In genomic region chr1:68269637-68270430, GRCh38 we compare ENCODE assay signal across 15 cellular contexts. TPM values are rescaled to one million over a fixed set of nuclear protein-coding genes. Genes with fewer than 3 reads are reported as not detected.
DNase-seq lines count a peak whose midpoint lies in the region; ATAC-seq, FAIRE-seq and TF ChIP-seq lines count a peak whose summit lies in the region.
"Had no signal": no experiment of that assay in that cellular context is flagged by ENCODE, and none has a peak within 500 bp of the region (broad histone marks: within the 10 kb centered on the region; RNA-seq: fewer than 3 reads in every experiment).

No MANE protein-coding gene starts in this region.

- H2AFZ ChIP-seq in PC-3 (ENCODE audit: low read length), result no peak overlapping the region
- peak overlapping the region; percentile 43 for H2AFZ ChIP-seq in endothelial cell of umbilical vein (ENCODE audit: low read depth, low read length)

- no peak overlapping the region for H3K27ac Mint-ChIP-seq in activated CD4-positive, alpha-beta T cell treated with anti-CD3 and anti-CD28 coated beads, Interleukin-2, amount 10 ng/mL, durations not matched to agents 24 days and 14 days
- no peak overlapping the region for H3K27ac Mint-ChIP-seq in T-helper 2 cell treated with Interferon-gamma antibody and Interleukin-4, amounts not matched to agents 5 μg/mL and 100 μg/mL, for 36 hours
- H3K27ac Mint-ChIP-seq: CD4-positive, alpha-beta T cell; nephron progenitor cell had no signal

- H3K9ac ChIP-seq in PC-3 (ENCODE audit: low read length), result no peak overlapping the region
- no peak overlapping the region for H3K9ac ChIP-seq in endothelial cell of umbilical vein (replicated peaks; ENCODE audit: extremely low read depth, insufficient read depth, low read length)

- peaks cover 22% of the 10 kb centered on the region for H3K4me1 ChIP-seq in PC-3 (ENCODE audit: insufficient read depth, low read length)
- H3K4me1 ChIP-seq in endothelial cell of umbilical vein (ENCODE audit: control insufficient read depth, extremely low read depth, insufficient read depth, low read length), result no peaks in the 10 kb centered on the region

- no peaks in the 10 kb centered on the region for H3K4me1 Mint-ChIP-seq in activated CD4-positive, alpha-beta T cell treated with anti-CD3 and anti-CD28 coated beads, Interleukin-2, amount 10 ng/mL, durations not matched to agents 24 days and 14 days
- H3K4me1 Mint-ChIP-seq in T-helper 2 cell treated with Interferon-gamma antibody and Interleukin-4, amounts not matched to agents 5 μg/mL and 100 μg/mL, for 36 hours (ENCODE audit: low read depth), result no peaks in the 10 kb centered on the region
- H3K4me1 Mint-ChIP-seq: nephron progenitor cell had no signal

- CTCF ChIA-PET in PC-3 (lab: Charles Lee) (no interaction called here), endothelial cell of umbilical vein (lab: Charles Lee) (interaction anchor here (0.9 to 1.2 kb wide), 2 partner anchors 17 to 150 kb away, joined by 3 read pairs; no protein-coding TSS in a partner anchor)

- H3K27me3 ChIP-seq in PC-3 (ENCODE audit: low read length) (no peaks in the 10 kb centered on the region), endothelial cell of umbilical vein (ENCODE audit: control insufficient read depth in 2 of 2, insufficient read depth in 2 of 2, low read length in 2 of 2) (no peaks in the 10 kb centered on the region)

- H3K4me3 ChIP-seq in PC-3 (ENCODE audit: low read length) (peak overlapping the region; percentile 9; the same call in 1 of the 2 replicates), endothelial cell of umbilical vein (replicated peaks in 1 of 3; ENCODE audit: insufficient read depth in 1 of 3, low read depth in 1 of 3, low read length in 3 of 3) (no peak overlapping the region)
- H3K4me3 ChIP-seq: SK-N-MC had no signal

- TF ChIP-seq CTCF in PC-3 (conservative IDR thresholded peaks at IDR 0.05; ENCODE audit: low read depth, low read length) (no peak), endothelial cell of umbilical vein (IDR thresholded peaks at IDR 0.05; ENCODE audit: extremely low read depth in 1 of 2, insufficient read depth in 1 of 2, low read depth in 1 of 2, low read length in 2 of 2) (no peak)

- H3K27ac ChIP-seq in PC-3 (ENCODE audit: low read length) (peak overlapping the region; percentile 45), endothelial cell of umbilical vein (ENCODE audit: insufficient read depth, low read depth, low read length) (no peak overlapping the region)
- H3K27ac ChIP-seq: SK-N-MC had no signal

- no peaks in the 10 kb centered on the region for H3K36me3 Mint-ChIP-seq in activated CD4-positive, alpha-beta T cell treated with anti-CD3 and anti-CD28 coated beads, Interleukin-2, amount 10 ng/mL, durations not matched to agents 24 days and 14 days (ENCODE audit: low read depth)
- no peaks in the 10 kb centered on the region for H3K36me3 Mint-ChIP-seq in T-helper 2 cell treated with Interferon-gamma antibody and Interleukin-4, amounts not matched to agents 5 μg/mL and 100 μg/mL, for 36 hours (ENCODE audit: low read depth)

- H3K36me3 ChIP-seq in PC-3 (ENCODE audit: low read depth, low read length) (no peaks in the 10 kb centered on the region), endothelial cell of umbilical vein (ENCODE audit: control insufficient read depth in 2 of 2, extremely low read depth in 1 of 2, insufficient read depth in 2 of 2, low read length in 2 of 2) (no peaks in the 10 kb centered on the region)

- H3K79me2 ChIP-seq in PC-3 (ENCODE audit: low read length) (no peaks in the 10 kb centered on the region), endothelial cell of umbilical vein (ENCODE audit: control insufficient read depth, insufficient read depth, low read length) (no peaks in the 10 kb centered on the region)

- H3K27me3 Mint-ChIP-seq in activated CD4-positive, alpha-beta T cell treated with anti-CD3 and anti-CD28 coated beads, Interleukin-2, amount 10 ng/mL, durations not matched to agents 24 days and 14 days, result no peaks in the 10 kb centered on the region
- H3K27me3 Mint-ChIP-seq in T-helper 2 cell treated with Interferon-gamma antibody and Interleukin-4, amounts not matched to agents 5 μg/mL and 100 μg/mL, for 36 hours (ENCODE audit: low read depth), result no peaks in the 10 kb centered on the region
- H3K27me3 Mint-ChIP-seq: CD4-positive, alpha-beta T cell had no signal

- no peaks in the 10 kb centered on the region for H3K9me3 Mint-ChIP-seq in activated CD4-positive, alpha-beta T cell treated with anti-CD3 and anti-CD28 coated beads, Interleukin-2, amount 10 ng/mL, durations not matched to agents 24 days and 14 days
- no peaks in the 10 kb centered on the region for H3K9me3 Mint-ChIP-seq in T-helper 2 cell treated with Interferon-gamma antibody and Interleukin-4, amounts not matched to agents 5 μg/mL and 100 μg/mL, for 36 hours
- H3K9me3 Mint-ChIP-seq: CD4-positive, alpha-beta T cell; nephron progenitor cell had no signal

- no peak overlapping the region for H3K4me3 Mint-ChIP-seq in activated CD4-positive, alpha-beta T cell treated with anti-CD3 and anti-CD28 coated beads, Interleukin-2, amount 10 ng/mL, durations not matched to agents 24 days and 14 days
- H3K4me3 Mint-ChIP-seq in T-helper 2 cell treated with Interferon-gamma antibody and Interleukin-4, amounts not matched to agents 5 μg/mL and 100 μg/mL, for 36 hours, result no peak overlapping the region
- H3K4me3 Mint-ChIP-seq: CD4-positive, alpha-beta T cell; nephron progenitor cell had no signal

- peak overlapping the region; percentile 57 for H3K4me2 ChIP-seq in PC-3 (ENCODE audit: low read length)
- H3K4me2 ChIP-seq in endothelial cell of umbilical vein (ENCODE audit: insufficient read depth, low read length), result no peak overlapping the region

- H3K9me1 ChIP-seq in endothelial cell of umbilical vein (replicated peaks; ENCODE audit: control insufficient read depth, extremely low read depth, insufficient read depth, low read length), result no peaks in the 10 kb centered on the region

- H4K20me1 ChIP-seq in PC-3 (ENCODE audit: low read length) (no peaks in the 10 kb centered on the region), endothelial cell of umbilical vein (replicated peaks; ENCODE audit: control insufficient read depth, extremely low read depth, insufficient read depth, low read length) (no peaks in the 10 kb centered on the region)

- BruUV-seq in PC-3 (replicated peaks; lab: Mats Ljungman, UMichigan), result no TSS peak
- BruUV-seq in endothelial cell of umbilical vein (replicated peaks; lab: Mats Ljungman, UMichigan), result no TSS peak

- H3K9me2 ChIP-seq in PC-3 (replicated peaks; ENCODE audit: low read length), result no peaks in the 10 kb centered on the region

- POLR2A ChIA-PET in PC-3 (lab: Charles Lee; ENCODE audit: unreplicated experiment) (interaction anchor here (0.7 kb wide), 1 partner anchor 97 kb away, joined by 3 read pairs; no protein-coding TSS in a partner anchor), endothelial cell of umbilical vein (lab: Charles Lee) (no interaction called here)

- no peaks in the 10 kb centered on the region for H3K9me3 ChIP-seq in PC-3 (ENCODE audit: low read length)
- no peaks in the 10 kb centered on the region for H3K9me3 ChIP-seq in endothelial cell of umbilical vein (replicated peaks; ENCODE audit: control insufficient read depth, insufficient read depth, low read length)

- TF ChIP-seq POLR2A in endothelial cell of umbilical vein (IDR thresholded peaks at IDR 0.05; ENCODE audit: low read depth, low read length), result no peak

- ATAC-seq in PC-3 (peak; percentile 99), GM19467 (IDR thresholded peaks at IDR 0.05; ENCODE audit: unreplicated experiment) (no peak)
- ATAC-seq: left cardiac atrium had no signal

- dilution Hi-C loops in endothelial cell of umbilical vein (cut with MboI; ENCODE audit: extremely low pct_ligation_motif_present, low sequenced_read_pairs), result no loop called here

- H3F3A ChIP-seq in PC-3 (ENCODE audit: low read length, unreplicated experiment), result no peaks in the 10 kb centered on the region

- intact Hi-C loops in PC-3 (cut with micrococcal nuclease) (no loop called here), endothelial cell of umbilical vein (cut with micrococcal nuclease) (no loop called here)
- intact Hi-C loops in activated CD4-positive, alpha-beta T cell treated with anti-CD3 and anti-CD28 coated beads, Interleukin-2, amount 10 ng/mL, durations not matched to agents 24 days and 14 days (cut with micrococcal nuclease), result no loop called here

- no peak for FAIRE-seq in endothelial cell of umbilical vein (lab: Jason Lieb, UNC)

- DNase-seq in GM03348 (ENCODE audit: low spot score) (peak; percentile 27), PC-3 (peak; percentile 81), endothelial cell of umbilical vein (ENCODE audit: low read depth, low spot score) (no peak), myocyte (ENCODE audit: low read depth) (peak; percentile 16)
- DNase-seq in activated naive CD4-positive, alpha-beta T cell treated with Interleukin-2 at 50 U/mL for 16 hours, result no peak
- DNase-seq in activated CD4-positive, alpha-beta T cell treated with anti-CD3 and anti-CD28 coated beads, Interleukin-2, amount 10 ng/mL, durations not matched to agents 24 days and 14 days, result no peak
- no peak for DNase-seq in T-helper 2 cell treated with Interferon-gamma antibody and Interleukin-4, amounts not matched to agents 5 μg/mL and 100 μg/mL, for 36 hours (ENCODE audit: low spot score)
- DNase-seq: CD4-positive, alpha-beta T cell; cerebellar nuclear complex; left cardiac atrium; NCI-H1436 treated with DMSO at 0.1 percent for 48 hours; nephron progenitor cell; substantia nigra had no signal

TF ChIP-seq in endothelial cell of umbilical vein, 7 proteins besides CTCF, POLR2A, EP300 and RAD21 (continues in another document):
- TF ChIP-seq JUN (IDR thresholded peaks at IDR 0.05; ENCODE audit: borderline replicate concordance, insufficient read depth, insufficient read length, low read depth) (no peak), GATA2 (IDR thresholded peaks at IDR 0.05; ENCODE audit: insufficient read depth, insufficient read length, low read depth, low read length) (no peak), MAX (IDR thresholded peaks at IDR 0.05; ENCODE audit: insufficient read depth, insufficient read length) (no peak)

RNA-seq across cellular contexts. Expression of gene WLS, which starts 37.5 kb away (rescaled TPM):
- total RNA-seq in PC-3 (2014; rRNA removed) (15.3 and 19.1 TPM in 2 replicates), endothelial cell of umbilical vein (163 and 199 TPM in 2 replicates), myocyte (34.7 and 46.5 TPM in 2 replicates)
- polyA plus RNA-seq in endothelial cell of umbilical vein, result 121 and 122 TPM in 2 replicates
- 113 and 126 TPM in 2 replicates for polyA plus RNA-seq in endothelial cell of umbilical vein (2011; cell fraction: cytosol; rRNA removed)
- 190 and 208 TPM in 2 replicates for polyA plus RNA-seq in endothelial cell of umbilical vein (2011; cell fraction: nucleus; rRNA removed)
- polyA plus RNA-seq in endothelial cell of umbilical vein (2012), result 109 and 154 TPM in 2 replicates
- 342 and 361 TPM in 2 replicates for polyA minus RNA-seq in endothelial cell of umbilical vein
- 20.7 TPM for polyA minus RNA-seq in endothelial cell of umbilical vein (2011; cell fraction: cytosol; rRNA and poly(A)+ RNA removed)
- 274 and 359 TPM in 2 replicates for polyA minus RNA-seq in endothelial cell of umbilical vein (2011; cell fraction: nucleus; rRNA and poly(A)+ RNA removed)
- polyA plus RNA-seq in myocyte (2012), result 68.2 TPM
- total RNA-seq in activated CD4-positive, alpha-beta T cell treated with anti-CD3 and anti-CD28 coated beads, Interleukin-2, amount 10 ng/mL, durations not matched to agents 24 days and 14 days, result 0.19 TPM in 1 of 2 replicates, not detected in the other

Comparison
In these comparisons a context has a peak if more than half of its experiments do, and no peak if none do; other contexts are left out.
1. DNase-seq: peak in GM03348 (single experiment), PC-3 (single experiment) and myocyte (single experiment); none in endothelial cell of umbilical vein (single experiment), activated naive CD4-positive, alpha-beta T cell treated with Interleukin-2 at 50 U/mL for 16 hours (single experiment), activated CD4-positive, alpha-beta T cell treated with anti-CD3 and anti-CD28 coated beads, Interleukin-2, amount 10 ng/mL, durations not matched to agents 24 days and 14 days (single experiment) and T-helper 2 cell treated with Interferon-gamma antibody and Interleukin-4, amounts not matched to agents 5 μg/mL and 100 μg/mL, for 36 hours (single experiment).
2. RNA of gene WLS, which starts 37.5 kb away (total RNA-seq): 163 to 199 TPM in endothelial cell of umbilical vein, 34.7 to 46.5 TPM in myocyte and 15.3 to 19.1 TPM in PC-3; 0.19 TPM in activated CD4-positive, alpha-beta T cell treated with anti-CD3 and anti-CD28 coated beads, Interleukin-2, amount 10 ng/mL, durations not matched to agents 24 days and 14 days; every median in the first group is over 10 times any median in the second.